ENCODE assay signal across 11 cellular contexts in genomic region chr1:42125552-42125951, GRCh38. TPM values are rescaled to one million over a fixed set of nuclear protein-coding genes. Genes with fewer than 3 reads are reported as not detected.
"Had no signal": no experiment of that assay in that cellular context is flagged by ENCODE, and none has a peak within 500 bp of the region (broad histone marks: within the 10 kb centered on the region; RNA-seq: fewer than 3 reads in every experiment).

No MANE protein-coding gene starts in this region.

- ATAC-seq: HCT116, K562 had no signal

- FAIRE-seq: HTR-8/SVneo, K562 had no signal

- H3K4me3 ChIP-seq: GM23248, HAP-1, K562 had no signal

- H3K4me1 ChIP-seq: HAP-1 had no signal

- H3K36me3 ChIP-seq: HAP-1 had no signal

- DNase-seq: GM23248, GOT3, H7, HFFc6, IMR-90, KG1 had no signal

- H3K27ac ChIP-seq: GM23248 had no signal

- H3K9me3 ChIP-seq: HAP-1 had no signal

RNA-seq across cellular contexts. Expression of gene GUCA2B, which starts 27.7 kb away (rescaled TPM):
- total RNA-seq: GM23248, H4, H7, HFFc6, IMR-90, K562 had no signal
- polyA plus RNA-seq: GM23248, IMR-90, K562 had no signal

RNA-seq across cellular contexts. Expression of gene GUCA2A, which starts 39.0 kb away (rescaled TPM):
- total RNA-seq: GM23248, H4, H7, HFFc6, IMR-90, K562 had no signal
- polyA plus RNA-seq: GM23248, IMR-90, K562 had no signal
